ENCODE assay signal across 8 cellular contexts in the genomic region with DNA sequence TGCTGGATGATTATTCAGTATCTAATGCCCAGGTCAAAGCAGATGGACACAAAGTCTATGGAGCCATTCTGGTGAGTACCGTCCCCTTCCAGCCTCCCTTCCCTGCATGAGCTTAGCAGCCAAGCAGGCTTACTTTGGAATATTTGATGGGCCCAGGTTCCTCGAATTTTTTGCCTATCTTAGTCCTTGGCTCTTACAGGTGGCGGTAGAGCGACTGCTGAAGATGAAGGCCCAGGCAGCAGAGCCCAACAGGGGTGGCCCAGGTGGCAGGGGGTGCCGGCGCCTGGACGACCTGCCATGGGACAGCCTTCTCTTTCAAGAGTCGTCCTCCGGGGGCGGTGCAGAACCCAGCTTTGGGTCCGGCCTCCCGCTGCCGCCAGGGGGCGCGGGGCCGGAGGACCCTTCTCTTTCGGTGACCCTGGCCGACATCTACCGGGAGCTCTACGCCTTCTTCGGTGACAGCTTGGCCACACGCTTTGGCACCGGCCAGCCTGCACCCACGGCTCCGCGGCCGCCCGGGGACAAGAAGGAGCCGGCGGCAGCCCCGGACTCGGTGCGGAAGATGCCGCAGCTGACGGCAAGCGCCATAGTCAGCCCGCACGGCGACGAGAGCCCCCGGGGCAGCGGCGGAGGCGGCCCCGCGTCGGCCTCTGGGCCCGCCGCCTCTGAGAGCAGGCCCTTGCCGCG. TPM values are rescaled to one million over a fixed set of nuclear protein-coding genes. Genes with fewer than 3 reads are reported as not detected.
DNase-seq lines count a peak whose midpoint lies in the region; ATAC-seq and TF ChIP-seq lines count a peak whose summit lies in the region.

No MANE protein-coding gene starts in this region.

- CTCF ChIA-PET in activated CD4-positive, alpha-beta T cell treated with anti-CD3 and anti-CD28 coated beads for 36 hours (lab: Charles Lee), result interaction anchor here (0.6 to 6.1 kb wide), 42 partner anchors 10 to 213 kb away, joined by 3 to 75 read pairs (median 4); partner anchors contain the start of genes C11orf98, CSKMT, EEF1G and HNRNPUL2

- POLR2A ChIA-PET in activated CD4-positive, alpha-beta T cell treated with anti-CD3 and anti-CD28 coated beads for 36 hours (lab: Charles Lee), result interaction anchor here (0.6 to 3.5 kb wide), 19 partner anchors 10 to 195 kb away, joined by 3 to 52 read pairs (median 5); partner anchors contain the start of genes SLC3A2, STX5, TAF6L and TEX54

- H3K4me3 ChIP-seq in AG10803 (ENCODE audit: low read length), result peak overlapping the region; percentile 80

- peak overlapping the region; percentile 90 for H3K4me3 Mint-ChIP-seq in activated CD4-positive, alpha-beta T cell treated with anti-CD3 and anti-CD28 coated beads for 36 hours
- H3K4me3 Mint-ChIP-seq in chondrocyte (ENCODE audit: unreplicated experiment), result peak overlapping the region; percentile 76

- H3K36me3 Mint-ChIP-seq in activated CD4-positive, alpha-beta T cell treated with anti-CD3 and anti-CD28 coated beads for 36 hours (ENCODE audit: low read depth), result peaks cover 39% of the 10 kb centered on the region
- H3K36me3 Mint-ChIP-seq in chondrocyte (ENCODE audit: low read depth), result peaks cover 9% of the 10 kb centered on the region

- peak; percentile 77 for DNase-seq in AG10803 (ENCODE audit: low read depth)
- peak; percentile 47 for DNase-seq in NCI-H446 treated with DMSO at 0.1 percent for 48 hours (lab: John Stamatoyannopoulos, UW)
- DNase-seq in activated CD4-positive, alpha-beta T cell treated with anti-CD3 and anti-CD28 coated beads for 36 hours, result peak; percentile 92
- DNase-seq in chondrocyte (ENCODE audit: low spot score), result no peak
- DNase-seq in kidney glomerular epithelial cell (lab: John Stamatoyannopoulos, UW), result peak; percentile 68
- peak; percentile 60 to 63 for DNase-seq in stimulated activated CD4-positive, alpha-beta T cell treated with anti-CD3 and anti-CD28 coated beads, Interleukin-1b, Interleukin-23, amount 100 ng/mL, for 1 hour (ENCODE audit: low read depth in 2 of 2)

- H3K4me1 Mint-ChIP-seq in activated CD4-positive, alpha-beta T cell treated with anti-CD3 and anti-CD28 coated beads for 36 hours, result peaks cover 39% of the 10 kb centered on the region
- peaks cover 44% of the 10 kb centered on the region for H3K4me1 Mint-ChIP-seq in chondrocyte (ENCODE audit: low read depth)

- peak overlapping the region; percentile 90 for H3K27ac Mint-ChIP-seq in activated CD4-positive, alpha-beta T cell treated with anti-CD3 and anti-CD28 coated beads for 36 hours
- peak overlapping the region; percentile 83 for H3K27ac Mint-ChIP-seq in chondrocyte (ENCODE audit: unreplicated experiment)

- ATAC-seq in GM18907 (IDR thresholded peaks at IDR 0.05; ENCODE audit: unreplicated experiment) (peak; percentile 69), HG03196 (IDR thresholded peaks at IDR 0.05; ENCODE audit: unreplicated experiment) (peak; percentile 55)
- peak; percentile 70 for ATAC-seq in activated CD4-positive, alpha-beta T cell treated with anti-CD3 and anti-CD28 coated beads for 36 hours

- H3K9me3 Mint-ChIP-seq in activated CD4-positive, alpha-beta T cell treated with anti-CD3 and anti-CD28 coated beads for 36 hours (ENCODE audit: low read depth), result no peaks in the 10 kb centered on the region
- H3K9me3 Mint-ChIP-seq in chondrocyte (ENCODE audit: low read depth), result no peaks in the 10 kb centered on the region

- TF ChIP-seq CTCF in AG10803 (conservative IDR thresholded peaks at IDR 0.05; ENCODE audit: low read length) (peak; percentile 91), chondrocyte (IDR thresholded peaks at IDR 0.05) (peak; percentile 85)

- intact Hi-C loops in activated CD4-positive, alpha-beta T cell treated with anti-CD3 and anti-CD28 coated beads for 36 hours (cut with DNase I, micrococcal nuclease), result loop anchor here (1.0 to 5.0 kb wide), 15 partner anchors 15 to 95 kb away; partner anchors contain the start of genes HNRNPUL2 (in 2 of the 2), NXF1 (in 2 of the 2), POLR2G (in 2 of the 2) and TAF6L (in 2 of the 2)

- H3K27me3 Mint-ChIP-seq in activated CD4-positive, alpha-beta T cell treated with anti-CD3 and anti-CD28 coated beads for 36 hours, result no peaks in the 10 kb centered on the region
- H3K27me3 Mint-ChIP-seq in chondrocyte (ENCODE audit: low read depth), result no peaks in the 10 kb centered on the region

RNA-seq across cellular contexts. Expression of gene TMEM179B, which starts 0.7 kb away (rescaled TPM):
- total RNA-seq in activated CD4-positive, alpha-beta T cell treated with anti-CD3 and anti-CD28 coated beads for 36 hours, result 10 to 100 TPM; 19.5 to 35.9 TPM
- total RNA-seq in chondrocyte, result 29.4 to 44.9 TPM (median 35.1 TPM) in 3 replicates

RNA-seq across cellular contexts. Expression of gene TMEM223, which starts 5.3 kb away (rescaled TPM):
- 10 to 100 TPM; 11.1 to 12.6 TPM for total RNA-seq in activated CD4-positive, alpha-beta T cell treated with anti-CD3 and anti-CD28 coated beads for 36 hours
- total RNA-seq in chondrocyte, result 11.4 to 16.2 TPM (median 14.7 TPM) in 3 replicates

RNA-seq across cellular contexts. Expression of gene TAF6L, which starts 15.3 kb away (rescaled TPM):
- 10 to 100 TPM; 10.2 to 12.6 TPM for total RNA-seq in activated CD4-positive, alpha-beta T cell treated with anti-CD3 and anti-CD28 coated beads for 36 hours
- 18.8 to 31.0 TPM (median 21.4 TPM) in 3 replicates for total RNA-seq in chondrocyte

RNA-seq across cellular contexts. Expression of gene NXF1, which starts 18.8 kb away (rescaled TPM):
- total RNA-seq in activated CD4-positive, alpha-beta T cell treated with anti-CD3 and anti-CD28 coated beads for 36 hours, result 10 to 100 TPM; 89.5 to 97.6 TPM
- 51.3 to 69.5 TPM (median 52.4 TPM) in 3 replicates for total RNA-seq in chondrocyte

RNA-seq across cellular contexts. Expression of gene POLR2G, which starts 25.1 kb away (rescaled TPM):
- total RNA-seq in activated CD4-positive, alpha-beta T cell treated with anti-CD3 and anti-CD28 coated beads for 36 hours, result 100 to 1,000 TPM in 1 of 2 experiments, 10 to 100 TPM in 1; 87.1 to 125 TPM
- 75.9 to 77.8 TPM (median 77.0 TPM) in 3 replicates for total RNA-seq in chondrocyte
